In the genomic region with DNA sequence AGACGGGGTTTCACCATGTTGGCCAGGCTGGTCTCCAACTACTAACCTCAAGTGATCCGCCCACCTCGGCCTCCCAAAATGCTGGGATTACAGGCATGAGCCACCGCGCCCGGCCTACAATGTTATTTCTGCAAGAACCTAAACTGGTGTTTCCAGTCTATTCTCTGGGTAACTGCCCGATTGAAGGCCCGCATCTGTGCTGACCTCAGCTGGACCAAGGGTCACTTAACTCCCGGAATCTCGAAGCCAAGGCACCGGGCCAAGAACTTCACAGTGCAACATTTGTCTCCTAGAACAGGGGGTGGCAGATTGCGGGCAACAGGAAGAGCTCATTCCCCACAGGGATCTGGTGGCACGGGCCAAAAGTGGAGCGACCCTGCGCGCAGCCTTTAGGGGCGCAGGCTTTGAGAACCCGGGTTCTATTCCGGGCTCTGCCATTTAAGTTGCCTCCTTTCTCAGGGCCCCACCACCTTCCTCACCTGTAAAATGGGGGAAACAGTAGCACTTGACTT, we compare ENCODE assay signal across 8 cellular contexts. TPM values are rescaled to one million over a fixed set of nuclear protein-coding genes. Genes with fewer than 3 reads are reported as not detected.
DNase-seq lines count a peak whose midpoint lies in the region; ATAC-seq and TF ChIP-seq lines count a peak whose summit lies in the region.

No MANE protein-coding gene starts in this region.

- H3K9ac ChIP-seq in OCI-LY3 (ENCODE audit: low read length) (peak overlapping the region; percentile 67), skeletal muscle tissue (ENCODE audit: low read depth in 1 of 3, low read length in 3 of 3) (peak overlapping the region; percentile 67 to 90 (median 81))

- peak overlapping the region; percentile 86 for H3K4me3 ChIP-seq in OCI-LY3 (ENCODE audit: low read length)
- peak overlapping the region; percentile 80 to 86 (median 84) for H3K4me3 ChIP-seq in skeletal muscle tissue (ENCODE audit: low read length in 3 of 3)

- H3K4me1 ChIP-seq in OCI-LY3 (ENCODE audit: low read length): no peaks in the 10 kb centered on the region
- peaks cover 6 to 17% (median 8%) of the 10 kb centered on the region in 3 donors for H3K4me1 ChIP-seq in skeletal muscle tissue (ENCODE audit: control insufficient read depth in 3 of 3, insufficient read depth in 3 of 3, low read length in 3 of 3)

- H3K27me3 ChIP-seq in OCI-LY3 (ENCODE audit: low read depth, low read length): no peaks in the 10 kb centered on the region
- H3K27me3 ChIP-seq in skeletal muscle tissue (ENCODE audit: control insufficient read depth in 3 of 3, insufficient read depth in 3 of 3, low read length in 3 of 3): no peaks in the 10 kb centered on the region

- no peaks in the 10 kb centered on the region for H3K9me3 ChIP-seq in OCI-LY3 (ENCODE audit: insufficient read depth, low read length)
- no peaks in the 10 kb centered on the region for H3K9me3 ChIP-seq in skeletal muscle tissue (ENCODE audit: control insufficient read depth in 3 of 3, low read length in 3 of 3)

- DNase-seq in stimulated activated CD4-positive, alpha-beta T cell treated with anti-CD3 and anti-CD28 coated beads, Interleukin-15, amount 100 ng/mL, for 24 hours: peak; percentile 32
- DNase-seq in stimulated activated CD4-positive, alpha-beta T cell treated with anti-CD3 and anti-CD28 coated beads, Interleukin-4, amount 100 ng/mL, for 24 hours: no peak
- no peak for DNase-seq in central memory CD8-positive, alpha-beta T cell (ENCODE audit: low spot score in 2 of 2)
- DNase-seq in islet precursor cell: peak; percentile 75
- DNase-seq in NCI-H2227 (lab: John Stamatoyannopoulos, UW; ENCODE audit: unreplicated experiment): no peak

- H3K4me1 Mint-ChIP-seq in central memory CD8-positive, alpha-beta T cell: peaks cover 18% of the 10 kb centered on the region

- H3K27ac Mint-ChIP-seq in central memory CD8-positive, alpha-beta T cell (ENCODE audit: low read depth): no peak overlapping the region

- H3K27me3 Mint-ChIP-seq in central memory CD8-positive, alpha-beta T cell: no peaks in the 10 kb centered on the region

- ATAC-seq in central memory CD8-positive, alpha-beta T cell (replicated peaks; ENCODE audit: extremely low read depth, poor library complexity, severe bottlenecking): peak; percentile 25
- ATAC-seq in HG03159 (IDR thresholded peaks at IDR 0.05; ENCODE audit: unreplicated experiment): no peak

- no peaks in the 10 kb centered on the region for H4K20me1 ChIP-seq in OCI-LY3 (ENCODE audit: insufficient read depth, low read length)

- peaks cover 15% of the 10 kb centered on the region for H3K36me3 Mint-ChIP-seq in central memory CD8-positive, alpha-beta T cell (ENCODE audit: insufficient read depth)

- H3K4me2 ChIP-seq in OCI-LY3 (ENCODE audit: low read length): peak overlapping the region; percentile 63

- H3K36me3 ChIP-seq in OCI-LY3 (replicated peaks; ENCODE audit: low read depth, low read length): no peaks in the 10 kb centered on the region
- H3K36me3 ChIP-seq in skeletal muscle tissue (ENCODE audit: control insufficient read depth in 3 of 3, insufficient read depth in 3 of 3, low read length in 3 of 3): peaks cover 4 to 8% (median 6%) of the 10 kb centered on the region in 3 donors

- no peaks in the 10 kb centered on the region for H3K9me3 Mint-ChIP-seq in central memory CD8-positive, alpha-beta T cell

- H3K27ac ChIP-seq in OCI-LY3 (ENCODE audit: low read length): no peak overlapping the region
- peak overlapping the region; percentile 73 for H3K27ac ChIP-seq in skeletal muscle tissue (ENCODE audit: low read depth, low read length)

- H2AFZ ChIP-seq in OCI-LY3 (ENCODE audit: low read depth, low read length): no peak overlapping the region

- H3K4me3 Mint-ChIP-seq in central memory CD8-positive, alpha-beta T cell: peak overlapping the region; percentile 91

- H3K79me2 ChIP-seq in OCI-LY3 (ENCODE audit: low read length): no peaks in the 10 kb centered on the region

- TF ChIP-seq CTCF in OCI-LY3 (IDR thresholded peaks at IDR 0.05; ENCODE audit: low read depth, low read length): no peak

RNA-seq across cellular contexts. Expression of gene SHMT1, which starts 0.8 kb away (rescaled TPM):
- 13.0 TPM for total RNA-seq in skeletal muscle tissue

RNA-seq across cellular contexts. Expression of gene EVPLL, which starts 15.0 kb away (rescaled TPM):
- total RNA-seq in skeletal muscle tissue: not detected

RNA-seq across cellular contexts. Expression of gene SMCR8, which starts 47.5 kb away (rescaled TPM):
- total RNA-seq in skeletal muscle tissue: 8.9 TPM

RNA-seq across cellular contexts. Expression of gene TOP3A, which starts 47.8 kb away (rescaled TPM):
- total RNA-seq in skeletal muscle tissue: 21.9 TPM

Comparison
In these comparisons a context has a peak if more than half of its experiments do, and no peak if none do; other contexts are left out.
1. DNase-seq: peak in stimulated activated CD4-positive, alpha-beta T cell treated with anti-CD3 and anti-CD28 coated beads, Interleukin-15, amount 100 ng/mL, for 24 hours (single experiment) and islet precursor cell (single experiment); none in stimulated activated CD4-positive, alpha-beta T cell treated with anti-CD3 and anti-CD28 coated beads, Interleukin-4, amount 100 ng/mL, for 24 hours (single experiment), central memory CD8-positive, alpha-beta T cell (0 of 2) and NCI-H2227 (single experiment).